8 cellular contexts compared by ENCODE assay signal in genomic region chr17:77322534-77323412, GRCh38.
A peak's percentile ranks its signal among the peaks of the same experiment; 100 is the strongest.
DNase-seq lines count a peak whose midpoint lies in the region; ATAC-seq lines count a peak whose summit lies in the region.

No MANE protein-coding gene starts in this region.

- DNase-seq in COLO829 (ENCODE audit: low spot score) = peak; percentile 96
- DNase-seq in UCSD-AML1 (lab: John Stamatoyannopoulos, UW; ENCODE audit: unreplicated experiment) = peak; percentile 65
- DNase-seq in Right ventricle myocardium inferior (ENCODE audit: missing footprints) = peak; percentile 91
- DNase-seq in pulmonary artery endothelial cell (ENCODE audit: low read depth, low spot score) = peak; percentile 54
- DNase-seq in NCI-H446 treated with DMSO at 0.1 percent for 48 hours (lab: John Stamatoyannopoulos, UW) = no peak

- intact Hi-C loops in Right ventricle myocardium inferior (cut with DNase I) = no loop called here

- ATAC-seq in HG03196 (IDR thresholded peaks at IDR 0.05; ENCODE audit: unreplicated experiment) (peak; percentile 27), Right ventricle myocardium inferior (peak; percentile 58), GM21367 (IDR thresholded peaks at IDR 0.05; ENCODE audit: unreplicated experiment) (no peak), GM21737 (IDR thresholded peaks at IDR 0.05; ENCODE audit: unreplicated experiment) (no peak)

Comparison
In these comparisons a context has a peak if more than half of its experiments do, and no peak if none do; other contexts are left out.
1. ATAC-seq: peak in HG03196 (single experiment) and Right ventricle myocardium inferior (single experiment); none in GM21367 (single experiment) and GM21737 (single experiment).